Comparison of ENCODE assay signal across 16 cellular contexts in the genomic region with DNA sequence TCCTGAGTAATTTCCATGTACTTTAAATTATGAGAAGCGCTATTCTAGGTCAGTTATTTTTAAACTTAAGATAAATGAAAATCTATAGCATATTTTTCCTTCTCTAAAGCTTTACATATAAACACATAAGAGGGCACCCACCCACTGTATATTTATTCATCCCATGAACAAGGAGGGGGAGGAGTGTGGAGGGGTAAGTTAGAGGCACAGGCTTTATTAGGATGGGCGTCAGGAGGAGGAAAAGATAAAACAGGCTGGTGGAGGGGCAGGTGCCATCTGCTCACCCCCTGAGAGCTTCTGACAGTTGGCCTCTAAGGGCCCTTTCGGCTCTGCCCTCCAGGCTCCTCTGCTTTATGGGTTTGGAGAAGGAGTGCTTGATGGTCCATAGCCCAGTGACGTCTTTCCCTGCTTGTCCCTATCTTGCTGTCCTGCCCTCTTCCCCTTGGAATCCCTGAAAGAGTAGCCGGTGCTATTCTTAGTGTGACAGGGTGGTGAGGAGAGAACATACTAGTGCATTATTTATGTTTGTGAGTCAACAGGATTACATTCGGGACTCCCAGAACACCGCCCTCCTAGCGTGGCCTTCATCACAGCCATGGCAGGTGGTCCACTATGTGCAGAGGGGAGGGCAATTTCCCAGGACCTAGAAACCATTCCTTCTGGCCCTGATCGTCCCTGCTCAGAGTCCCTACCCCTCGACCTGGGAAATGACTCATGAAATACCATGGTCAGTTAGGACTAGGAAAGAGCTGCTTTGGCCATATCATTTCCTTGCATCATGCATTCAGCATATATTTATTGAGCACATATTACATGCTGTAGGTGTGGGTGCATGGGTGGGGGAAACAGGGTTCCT. TPM values are rescaled to one million over a fixed set of nuclear protein-coding genes. Genes with fewer than 3 reads are reported as not detected.
DNase-seq lines count a peak whose midpoint lies in the region; ATAC-seq, FAIRE-seq and TF ChIP-seq lines count a peak whose summit lies in the region.
"Had no signal": no experiment of that assay in that cellular context is flagged by ENCODE, and none has a peak within 500 bp of the region (broad histone marks: within the 10 kb centered on the region; RNA-seq: fewer than 3 reads in every experiment).

No MANE protein-coding gene starts in this region.

- H3K27ac ChIP-seq in endothelial cell of umbilical vein (ENCODE audit: insufficient read depth, low read depth, low read length) (peak overlapping the region; percentile 19), neuronal stem cell (replicated peaks; ENCODE audit: low read length) (no peak overlapping the region), SJCRH30 (no peak overlapping the region)
- H3K27ac ChIP-seq: skin epidermis, WERI-Rb-1 had no signal

- ATAC-seq in HG03378 (IDR thresholded peaks at IDR 0.05; ENCODE audit: unreplicated experiment) (no peak), omental fat pad (ENCODE audit: low FRiP score) (no peak)

- no peaks in the 10 kb centered on the region for H3K9me1 ChIP-seq in endothelial cell of umbilical vein (replicated peaks; ENCODE audit: control insufficient read depth, extremely low read depth, insufficient read depth, low read length)

- H3K9me3 ChIP-seq in endothelial cell of umbilical vein (replicated peaks; ENCODE audit: control insufficient read depth, insufficient read depth, low read length) (no peaks in the 10 kb centered on the region), neuronal stem cell (replicated peaks in 1 of 2; ENCODE audit: control insufficient read depth in 2 of 2, insufficient read depth in 1 of 2, low read depth in 1 of 2, low read length in 2 of 2) (no peaks in the 10 kb centered on the region), SJCRH30 (replicated peaks) (no peaks in the 10 kb centered on the region)

- no peak overlapping the region for H2BK12ac ChIP-seq in neuronal stem cell (ENCODE audit: low read length)

- H2AK5ac ChIP-seq in neuronal stem cell (ENCODE audit: low read depth, low read length), result peak overlapping the region; percentile 32

- H2BK5ac ChIP-seq in neuronal stem cell (ENCODE audit: low read length), result no peak overlapping the region

- H3K27me3 ChIP-seq in endothelial cell of umbilical vein (ENCODE audit: control insufficient read depth in 2 of 2, insufficient read depth in 2 of 2, low read length in 2 of 2) (no peaks in the 10 kb centered on the region), neuronal stem cell (ENCODE audit: control insufficient read depth in 3 of 3, insufficient read depth in 3 of 3, low read depth in 1 of 3, low read length in 3 of 3) (peaks cover 0 to 27% (median 3%) of the 10 kb centered on the region in 3 experiments), SJCRH30 (no peaks in the 10 kb centered on the region)

- H2AFZ ChIP-seq in endothelial cell of umbilical vein (ENCODE audit: low read depth, low read length) (no peak overlapping the region), neuronal stem cell (ENCODE audit: low read length) (no peak overlapping the region)

- no peak overlapping the region for H4K91ac ChIP-seq in neuronal stem cell (ENCODE audit: low read depth, low read length, poor library complexity)

- H3K36me3 ChIP-seq in endothelial cell of umbilical vein (ENCODE audit: control insufficient read depth in 2 of 2, extremely low read depth in 1 of 2, insufficient read depth in 2 of 2, low read length in 2 of 2), result peaks cover 0 to 21% of the 10 kb centered on the region in 2 experiments
- no peaks in the 10 kb centered on the region for H3K36me3 ChIP-seq in neuronal stem cell (replicated peaks in 1 of 2; ENCODE audit: control insufficient read depth in 2 of 2, insufficient read depth in 2 of 2, low read length in 2 of 2)
- no peaks in the 10 kb centered on the region for H3K36me3 ChIP-seq in SJCRH30
- H3K36me3 ChIP-seq: WERI-Rb-1 had no signal

- no peaks in the 10 kb centered on the region for H3K79me2 ChIP-seq in endothelial cell of umbilical vein (ENCODE audit: control insufficient read depth, insufficient read depth, low read length)

- POLR2A ChIA-PET in endothelial cell of umbilical vein (lab: Charles Lee), result no interaction called here

- H3K9ac ChIP-seq in endothelial cell of umbilical vein (replicated peaks; ENCODE audit: extremely low read depth, insufficient read depth, low read length), result no peak overlapping the region
- no peak overlapping the region for H3K9ac ChIP-seq in neuronal stem cell (ENCODE audit: low read depth, low read length, poor library complexity)

- no TSS peak for BruUV-seq in endothelial cell of umbilical vein (replicated peaks; lab: Mats Ljungman, UMichigan)

- no peak overlapping the region for H4K8ac ChIP-seq in neuronal stem cell (ENCODE audit: low read depth, low read length)

- peak overlapping the region; percentile 27 for H3K18ac ChIP-seq in neuronal stem cell (ENCODE audit: low read length)

- peak; percentile 71 for DNase-seq in EH (ENCODE audit: low read depth)
- DNase-seq in NCI-H69 (lab: John Stamatoyannopoulos, UW), result peak; percentile 77
- peak; percentile 79 for DNase-seq in endothelial cell of umbilical vein (ENCODE audit: low read depth, low spot score)
- no peak for DNase-seq in neuronal stem cell (ENCODE audit: low spot score)
- DNase-seq in omental fat pad (ENCODE audit: low spot score), result no peak
- DNase-seq in SJCRH30, result no peak
- no peak for DNase-seq in stimulated activated CD8-positive, alpha-beta memory T cell treated with anti-CD3 and anti-CD28 coated beads, Interleukin-4, amount 100 ng/mL, for 48 hours
- DNase-seq: activated CD8-positive, alpha-beta memory T cell treated with anti-CD3 and anti-CD28 coated beads, Interleukin-2, amount 50 U/mL, for 48 hours; anterior cingulate cortex; MV-4-11; NCI-H748 treated with DMSO at 0.1 percent for 48 hours; WERI-Rb-1 had no signal

- TF ChIP-seq POLR2A in endothelial cell of umbilical vein (IDR thresholded peaks at IDR 0.05; ENCODE audit: low read depth, low read length), result no peak

- no peak overlapping the region for H3K23ac ChIP-seq in neuronal stem cell (ENCODE audit: low read depth, low read length, poor library complexity)

- H2BK15ac ChIP-seq in neuronal stem cell (ENCODE audit: low read length), result peak overlapping the region; percentile 15

- FAIRE-seq in endothelial cell of umbilical vein (lab: Jason Lieb, UNC), result peak; percentile 86

- no peak overlapping the region for H3K4me3 ChIP-seq in endothelial cell of umbilical vein (replicated peaks in 1 of 3; ENCODE audit: insufficient read depth in 1 of 3, low read depth in 1 of 3, low read length in 3 of 3)
- no peak overlapping the region for H3K4me3 ChIP-seq in neuronal stem cell (ENCODE audit: low read length in 2 of 2)
- no peak overlapping the region for H3K4me3 ChIP-seq in SJCRH30
- H3K4me3 ChIP-seq: skin epidermis had no signal

- no peak overlapping the region for H3K4ac ChIP-seq in neuronal stem cell (ENCODE audit: low read length)

- H3K79me1 ChIP-seq in neuronal stem cell (ENCODE audit: low read depth, low read length), result no peaks in the 10 kb centered on the region

- intact Hi-C loops in endothelial cell of umbilical vein (cut with micrococcal nuclease), result no loop called here

- CTCF ChIA-PET in endothelial cell of umbilical vein (lab: Charles Lee), result interaction anchor here (1.4 to 1.6 kb wide), 4 partner anchors 13 to 73 kb away, joined by 4 to 9 read pairs (median 4); no protein-coding TSS in a partner anchor

- no peaks in the 10 kb centered on the region for H4K20me1 ChIP-seq in endothelial cell of umbilical vein (replicated peaks; ENCODE audit: control insufficient read depth, extremely low read depth, insufficient read depth, low read length)

- no peak overlapping the region for H2BK120ac ChIP-seq in neuronal stem cell (ENCODE audit: low read depth, low read length)

- H3K4me2 ChIP-seq in endothelial cell of umbilical vein (ENCODE audit: insufficient read depth, low read length) (peak overlapping the region; percentile 14), neuronal stem cell (ENCODE audit: insufficient read depth, low read length, poor library complexity, severe bottlenecking) (no peak overlapping the region)

- no CpG with 5 or more reads among the region's 10 CpGs for WGBS in neuronal stem cell (ENCODE audit: extremely low coverage in 2 of 2, insufficient read length in 2 of 2, insufficient replicate concordance in 1 of 2), 2 donors

- H3K14ac ChIP-seq in neuronal stem cell (ENCODE audit: low read length), result no peak overlapping the region

- dilution Hi-C loops in endothelial cell of umbilical vein (cut with MboI; ENCODE audit: extremely low pct_ligation_motif_present, low sequenced_read_pairs), result no loop called here

- TF ChIP-seq CTCF in endothelial cell of umbilical vein (IDR thresholded peaks at IDR 0.05; ENCODE audit: extremely low read depth in 1 of 2, insufficient read depth in 1 of 2, low read depth in 1 of 2, low read length in 2 of 2) (no peak), omental fat pad (IDR thresholded peaks at IDR 0.05) (no peak)

- H3K4me1 ChIP-seq in endothelial cell of umbilical vein (ENCODE audit: control insufficient read depth, extremely low read depth, insufficient read depth, low read length) (peaks cover 30% of the 10 kb centered on the region), neuronal stem cell (ENCODE audit: control insufficient read depth in 2 of 2, insufficient read depth in 1 of 2, low read depth in 1 of 2, low read length in 2 of 2) (peaks cover 7 to 22% of the 10 kb centered on the region in 2 donors), SJCRH30 (peaks cover 23% of the 10 kb centered on the region)

RNA-seq across cellular contexts. Expression of a gene that starts 7.9 kb away (rescaled TPM):
- 93.9 and 121 TPM in 2 replicates for total RNA-seq in endothelial cell of umbilical vein
- polyA plus RNA-seq in endothelial cell of umbilical vein, result 56.9 and 68.4 TPM in 2 replicates
- 58.1 and 70.3 TPM in 2 replicates for polyA plus RNA-seq in endothelial cell of umbilical vein (2011; cell fraction: cytosol; rRNA removed)
- 80.9 and 110 TPM in 2 replicates for polyA plus RNA-seq in endothelial cell of umbilical vein (2011; cell fraction: nucleus; rRNA removed)
- polyA plus RNA-seq in endothelial cell of umbilical vein (2012), result 58.3 and 66.7 TPM in 2 replicates
- 84.2 and 147 TPM in 2 replicates for polyA minus RNA-seq in endothelial cell of umbilical vein
- 8.7 TPM for polyA minus RNA-seq in endothelial cell of umbilical vein (2011; cell fraction: cytosol; rRNA and poly(A)+ RNA removed)
- polyA minus RNA-seq in endothelial cell of umbilical vein (2011; cell fraction: nucleus; rRNA and poly(A)+ RNA removed), result 66.6 and 71.2 TPM in 2 replicates
- 3.8 TPM for polyA plus RNA-seq in neuronal stem cell (2013, experiment 1 of 2)
- 3.2 TPM for polyA plus RNA-seq in neuronal stem cell (2013, experiment 2 of 2)
- total RNA-seq in omental fat pad, result 10 to 100 TPM; 12.2 to 43.6 (median 26.1) TPM
- total RNA-seq in SJCRH30 (2014; rRNA removed; shearing (Covaris generic)), result 2.3 and 3.2 TPM in 2 replicates
- total RNA-seq: SK-MEL-5 had no signal

RNA-seq across cellular contexts. Expression of a gene that starts 28.5 kb away (rescaled TPM):
- 1.1 and 1.2 TPM in 2 replicates for total RNA-seq in endothelial cell of umbilical vein
- polyA plus RNA-seq in endothelial cell of umbilical vein, result 0.43 and 0.59 TPM in 2 replicates
- polyA plus RNA-seq in endothelial cell of umbilical vein (2011; cell fraction: cytosol; rRNA removed), result 0.27 and 0.37 TPM in 2 replicates
- 0.55 and 0.80 TPM in 2 replicates for polyA plus RNA-seq in endothelial cell of umbilical vein (2011; cell fraction: nucleus; rRNA removed)
- 0.28 and 0.67 TPM in 2 replicates for polyA plus RNA-seq in endothelial cell of umbilical vein (2012)
- polyA minus RNA-seq in endothelial cell of umbilical vein, result 0.68 and 0.75 TPM in 2 replicates
- not detected for polyA minus RNA-seq in endothelial cell of umbilical vein (2011; cell fraction: cytosol; rRNA and poly(A)+ RNA removed)
- polyA minus RNA-seq in endothelial cell of umbilical vein (2011; cell fraction: nucleus; rRNA and poly(A)+ RNA removed), result 0.77 and 1.1 TPM in 2 replicates
- 0.57 TPM for polyA plus RNA-seq in neuronal stem cell (2013, experiment 1 of 2)
- 0.47 TPM for polyA plus RNA-seq in neuronal stem cell (2013, experiment 2 of 2)
- total RNA-seq in omental fat pad, result 1 to 10 TPM in 1 of 4 donors, under 1 TPM in 2, not detected in 1; 0.28 to 1.7 (median 0.56) TPM
- 0.02 TPM in 1 of 2 replicates, not detected in the other for total RNA-seq in SJCRH30 (2014; rRNA removed; shearing (Covaris generic))
- total RNA-seq: Daoy, SK-MEL-5 had no signal

Comparison
In these comparisons a context has a peak if more than half of its experiments do, and no peak if none do; other contexts are left out.
1. DNase-seq: peak in EH (single experiment), NCI-H69 (single experiment) and endothelial cell of umbilical vein (single experiment); none in neuronal stem cell (single experiment), omental fat pad (single experiment), SJCRH30 (0 of 2) and stimulated activated CD8-positive, alpha-beta memory T cell treated with anti-CD3 and anti-CD28 coated beads, Interleukin-4, amount 100 ng/mL, for 48 hours (single experiment).